13 cellular contexts compared by ENCODE assay signal in the genomic region with DNA sequence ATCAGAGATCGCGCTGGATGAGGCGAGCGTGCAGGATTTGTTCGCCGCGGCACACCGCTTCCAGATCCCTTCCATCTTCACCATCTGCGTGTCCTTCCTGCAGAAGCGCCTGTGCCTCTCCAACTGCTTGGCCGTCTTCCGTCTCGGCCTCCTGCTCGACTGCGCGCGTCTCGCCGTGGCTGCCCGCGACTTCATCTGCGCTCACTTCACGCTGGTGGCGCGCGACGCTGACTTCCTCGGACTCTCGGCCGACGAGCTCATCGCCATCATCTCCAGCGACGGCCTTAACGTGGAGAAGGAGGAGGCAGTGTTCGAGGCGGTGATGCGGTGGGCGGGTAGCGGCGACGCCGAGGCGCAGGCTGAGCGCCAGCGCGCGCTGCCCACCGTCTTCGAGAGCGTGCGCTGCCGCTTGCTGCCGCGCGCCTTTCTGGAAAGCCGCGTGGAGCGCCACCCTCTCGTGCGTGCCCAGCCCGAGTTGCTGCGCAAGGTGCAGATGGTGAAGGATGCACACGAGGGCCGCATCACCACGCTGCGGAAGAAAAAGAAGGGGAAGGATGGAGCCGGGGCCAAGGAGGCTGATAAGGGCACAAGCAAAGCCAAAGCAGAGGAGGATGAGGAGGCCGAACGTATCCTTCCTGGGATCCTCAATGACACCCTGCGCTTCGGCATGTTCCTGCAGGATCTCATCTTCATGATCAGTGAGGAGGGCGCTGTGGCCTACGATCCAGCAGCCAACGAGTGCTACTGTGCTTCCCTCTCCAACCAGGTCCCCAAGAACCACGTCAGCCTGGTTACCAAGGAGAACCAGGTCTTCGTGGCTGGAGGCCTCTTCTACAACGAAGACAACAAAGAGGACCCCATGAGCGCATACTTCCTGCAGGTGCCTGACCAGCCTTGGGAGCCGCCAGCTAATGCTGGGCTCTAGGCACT. TPM values are rescaled to one million over a fixed set of nuclear protein-coding genes. Genes with fewer than 3 reads are reported as not detected.
DNase-seq lines count a peak whose midpoint lies in the region; ATAC-seq and TF ChIP-seq lines count a peak whose summit lies in the region.
"Had no signal": no experiment of that assay in that cellular context is flagged by ENCODE, and none has a peak within 500 bp of the region (broad histone marks: within the 10 kb centered on the region; RNA-seq: fewer than 3 reads in every experiment).

No MANE protein-coding gene starts in this region.

- no peak for ATAC-seq in T-cell (replicated peaks in 1 of 4)
- ATAC-seq: pancreas had no signal

- H3K23me2 ChIP-seq in H9 (ENCODE audit: insufficient read length, low read depth, low read length, poor library complexity, severe bottlenecking) = no peaks in the 10 kb centered on the region

- no peaks in the 10 kb centered on the region for H3K9me3 ChIP-seq in left ventricle myocardium inferior (replicated peaks)
- no peaks in the 10 kb centered on the region for H3K9me3 ChIP-seq in skeletal muscle satellite cell (replicated peaks; ENCODE audit: low read length)
- no peaks in the 10 kb centered on the region for H3K9me3 ChIP-seq in H9 (ENCODE audit: control insufficient read depth, low read depth, low read length)
- H3K9me3 ChIP-seq: HAP-1, pancreas had no signal

- no peak overlapping the region for H3K56ac ChIP-seq in H9 (ENCODE audit: insufficient read length, low read depth, low read length)

- H3K4me1 ChIP-seq in left ventricle myocardium inferior = peaks cover 30% of the 10 kb centered on the region
- H3K4me1 ChIP-seq in skeletal muscle satellite cell (ENCODE audit: control insufficient read depth, insufficient read depth, low read length) = peaks cover 20% of the 10 kb centered on the region
- no peaks in the 10 kb centered on the region; the same call in 1 of the 2 replicates for H3K4me1 ChIP-seq in H9 (ENCODE audit: insufficient read depth, low read length)
- H3K4me1 ChIP-seq: HAP-1, pancreas had no signal

- POLR2A ChIA-PET in T-cell (lab: Charles Lee) = no interaction called here

- H3K9ac ChIP-seq in skeletal muscle satellite cell (ENCODE audit: low read depth, low read length) (no peak overlapping the region), H9 (ENCODE audit: extremely low read depth, insufficient read length, low read length) (no peak overlapping the region)

- no peak overlapping the region for H2AK5ac ChIP-seq in H9 (ENCODE audit: insufficient read length, low read length)

- TF ChIP-seq CTCF in left ventricle myocardium inferior (IDR thresholded peaks at IDR 0.05; ENCODE audit: borderline replicate concordance) (no peak), H9 (conservative IDR thresholded peaks at IDR 0.05) (no peak)

- no peaks in the 10 kb centered on the region for H3K79me1 ChIP-seq in H9 (ENCODE audit: insufficient read depth, low read depth, low read length, poor library complexity, severe bottlenecking)

- no peak overlapping the region for H2BK12ac ChIP-seq in H9 (ENCODE audit: insufficient read length, low read depth, low read length)

- H2BK20ac ChIP-seq in H9 (ENCODE audit: low read depth, low read length, poor library complexity, severe bottlenecking) = no peak overlapping the region

- H3T11ph ChIP-seq in H9 (ENCODE audit: low read length) = no peak overlapping the region

- no CpG with 5 or more reads among the region's 80 CpGs for WGBS in H9 (ENCODE audit: extremely low coverage, insufficient read length, low lambda C conversion rate)

- H3K14ac ChIP-seq in H9 (ENCODE audit: insufficient read depth, low read length) = no peak overlapping the region

- peak overlapping the region; percentile 66 for H3K4me2 ChIP-seq in skeletal muscle satellite cell (ENCODE audit: low read length)
- no peak overlapping the region for H3K4me2 ChIP-seq in H9 (ENCODE audit: insufficient read depth, insufficient read length, low read length)

- H2BK15ac ChIP-seq in H9 (ENCODE audit: low read depth, low read length) = no peak overlapping the region

- no peaks in the 10 kb centered on the region for H3K36me3 ChIP-seq in left ventricle myocardium inferior
- H3K36me3 ChIP-seq in skeletal muscle satellite cell (ENCODE audit: insufficient read depth, low read length) = no peaks in the 10 kb centered on the region
- H3K36me3 ChIP-seq: HAP-1, pancreas had no signal

- peak overlapping the region in 2 of 3 donors; percentile 22 to 30 for H3K4me3 Mint-ChIP-seq in T-cell
- H3K4me3 Mint-ChIP-seq in H9 = no peak overlapping the region

- peaks cover 23% of the 10 kb centered on the region for H3K27me3 ChIP-seq in left ventricle myocardium inferior (ENCODE audit: low read depth)
- peaks cover 39% of the 10 kb centered on the region for H3K27me3 ChIP-seq in skeletal muscle satellite cell (ENCODE audit: control insufficient read depth, insufficient read depth, low read length)
- H3K27me3 ChIP-seq in H9 (ENCODE audit: insufficient read depth, low read length) = no peaks in the 10 kb centered on the region
- H3K27me3 ChIP-seq: pancreas had no signal

- no peaks in the 10 kb centered on the region for H3K9me3 Mint-ChIP-seq in T-cell
- no peaks in the 10 kb centered on the region for H3K9me3 Mint-ChIP-seq in H9

- no peak overlapping the region for H3K4ac ChIP-seq in H9 (ENCODE audit: low read depth, low read length)

- no peaks in the 10 kb centered on the region for H4K20me1 ChIP-seq in H9 (ENCODE audit: control insufficient read depth, insufficient read depth, insufficient read length)

- no peak overlapping the region for H4K8ac ChIP-seq in H9 (replicated peaks; ENCODE audit: insufficient read length, low read depth, low read length)

- CTCF ChIA-PET in T-cell (lab: Charles Lee) = no interaction called here

- H3K4me1 Mint-ChIP-seq in T-cell (peaks cover 0 to 2% (median 2%) of the 10 kb centered on the region in 3 donors), H9 (peaks cover 20 to 25% of the 10 kb centered on the region in 2 experiments)

- no peak overlapping the region for H3K23ac ChIP-seq in H9 (ENCODE audit: insufficient read length, low read depth, low read length)

- H2BK120ac ChIP-seq in H9 (ENCODE audit: low read depth, low read length, poor library complexity, severe bottlenecking) = no peak overlapping the region

- H3K27ac ChIP-seq in left ventricle myocardium inferior (replicated peaks) = no peak overlapping the region
- H3K27ac ChIP-seq in H9 (ENCODE audit: insufficient read length, low read depth, low read length) = no peak overlapping the region
- H3K27ac ChIP-seq: pancreas, VCaP had no signal

- H4K5ac ChIP-seq in H9 (ENCODE audit: insufficient read length, low read depth, low read length) = no peak overlapping the region

- H3K79me2 ChIP-seq in H9 (ENCODE audit: insufficient read depth, low read length) = no peaks in the 10 kb centered on the region

- DNase-seq in EH (ENCODE audit: low read depth) (peak; percentile 22), T-cell (no peak), left ventricle myocardium inferior (peak; percentile 13), H9 (no peak), dermis blood vessel endothelial cell (no peak), NCI-H2171 treated with DMSO at 0.1 percent for 48 hours (lab: John Stamatoyannopoulos, UW) (no peak)
- DNase-seq: mesenchymal stem cell; stimulated activated CD4-positive, alpha-beta T cell treated with anti-CD3 and anti-CD28 coated beads, Interleukin-4, amount 100 ng/mL, for 24 hours; stimulated activated naive CD4-positive, alpha-beta T cell treated with Interleukin-2 at 50 U/mL for 16 hours had no signal

- no peak overlapping the region for H3K18ac ChIP-seq in H9 (ENCODE audit: insufficient read length, low read depth, low read length)

- peaks cover 22 to 34% of the 10 kb centered on the region in 2 donors for H3K27me3 Mint-ChIP-seq in T-cell
- peaks cover 8% of the 10 kb centered on the region for H3K27me3 Mint-ChIP-seq in H9 (ENCODE audit: low read depth)

- no peak overlapping the region for H3K27ac Mint-ChIP-seq in T-cell
- no peak overlapping the region for H3K27ac Mint-ChIP-seq in H9

- H3K36me3 Mint-ChIP-seq in T-cell (no peaks in the 10 kb centered on the region), H9 (ENCODE audit: insufficient read depth in 1 of 3, low read depth in 3 of 3) (no peaks in the 10 kb centered on the region; a peak in 1 of 7 replicates)

- no peak overlapping the region for H2AFZ ChIP-seq in H9 (ENCODE audit: low read length)

- no peak overlapping the region for H2BK5ac ChIP-seq in H9 (ENCODE audit: insufficient read length, low read length)

- H3K4me3 ChIP-seq in left ventricle myocardium inferior (peak overlapping the region; percentile 34), skeletal muscle satellite cell (ENCODE audit: low read length) (peak overlapping the region; percentile 44)
- H3K4me3 ChIP-seq: HAP-1 had no signal

- intact Hi-C loops in left ventricle myocardium inferior (cut with micrococcal nuclease) = no loop called here

- H4K91ac ChIP-seq in H9 (ENCODE audit: insufficient read length, low read depth, low read length) = no peak overlapping the region

RNA-seq across cellular contexts. Expression of gene KLHL40, which starts 0.8 kb away (rescaled TPM):
- total RNA-seq in T-cell (not detected), left ventricle myocardium inferior (0.22 TPM), H9 (2021) (not detected in 2 replicates), dermis blood vessel endothelial cell (0.17 TPM in 1 of 2 replicates, not detected in the other)
- total RNA-seq in skeletal muscle satellite cell (2012; rRNA removed) = 0.66 TPM in 1 of 2 replicates, not detected in the other
- total RNA-seq: pancreas had no signal

RNA-seq across cellular contexts. Expression of gene HHATL, which starts 16.4 kb away (rescaled TPM):
- total RNA-seq in T-cell = not detected
- total RNA-seq in left ventricle myocardium inferior = 552 TPM
- not detected in 2 replicates for total RNA-seq in skeletal muscle satellite cell (2012; rRNA removed)
- 0.46 TPM in 1 of 2 replicates, not detected in the other for total RNA-seq in H9 (2021)
- not detected in 2 replicates for total RNA-seq in dermis blood vessel endothelial cell

RNA-seq across cellular contexts. Expression of gene ZBTB47, which starts 32.7 kb away (rescaled TPM):
- total RNA-seq in T-cell (1 to 10 TPM in 2 of 5 donors, under 1 TPM in 3; 0.53 to 1.2 (median 0.98) TPM), left ventricle myocardium inferior (118 TPM), H9 (2021) (3.6 and 4.2 TPM in 2 replicates), dermis blood vessel endothelial cell (13.9 and 19.6 TPM in 2 replicates)
- 14.2 and 18.1 TPM in 2 replicates for total RNA-seq in skeletal muscle satellite cell (2012; rRNA removed)

Comparison
In these comparisons a context has a peak if more than half of its experiments do, and no peak if none do; other contexts are left out.
1. DNase-seq: peak in EH (single experiment) and left ventricle myocardium inferior (single experiment); none in T-cell (0 of 34), H9 (single experiment), dermis blood vessel endothelial cell (single experiment) and NCI-H2171 treated with DMSO at 0.1 percent for 48 hours (single experiment).
2. H3K4me3 Mint-ChIP-seq: peak in T-cell (2 of 3); none in H9 (0 of 2).
3. RNA of gene HHATL, which starts 16.4 kb away (total RNA-seq): 552 TPM in left ventricle myocardium inferior (single experiment); 0.46 TPM in H9, not detected in T-cell and not detected in dermis blood vessel endothelial cell; every median in the first group is over 100 times any median in the second.